ENCODE assay signal across 27 cellular contexts in the genomic region with DNA sequence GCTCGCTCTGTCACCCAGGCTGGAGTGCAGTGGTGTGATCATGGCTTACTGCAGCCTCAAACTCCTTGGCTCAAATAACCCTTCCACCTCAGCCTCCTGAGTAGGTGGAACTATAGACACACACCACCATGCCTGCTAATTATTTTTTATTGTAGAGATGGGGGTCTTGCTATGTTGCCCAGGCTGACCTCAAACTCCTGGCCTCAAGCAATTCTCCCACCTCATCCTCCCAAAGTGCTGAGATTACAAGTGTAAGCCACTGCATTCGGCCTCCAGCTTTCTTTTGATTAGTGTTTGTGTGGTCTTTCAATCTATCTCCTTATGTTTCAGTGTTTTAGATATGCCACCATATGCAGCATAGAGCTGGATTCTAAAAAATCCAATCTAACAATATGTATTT. TPM values are rescaled to one million over a fixed set of nuclear protein-coding genes. Genes with fewer than 3 reads are reported as not detected.
"Had no signal": no experiment of that assay in that cellular context is flagged by ENCODE, and none has a peak within 500 bp of the region (broad histone marks: within the 10 kb centered on the region; RNA-seq: fewer than 3 reads in every experiment).

No MANE protein-coding gene starts in this region.

- H3K4me3 Mint-ChIP-seq: immature natural killer cell; naive thymus-derived CD8-positive, alpha-beta T cell; nephron; neural crest cell; stimulated activated effector memory CD8-positive, alpha-beta T cell treated with anti-CD3 and anti-CD28 coated beads, Interleukin-12 subunit alpha, Interleukin-12 subunit beta, amount 100 ng/mL, for 72 hours; stimulated activated naive CD8-positive, alpha-beta T cell treated with anti-CD3 and anti-CD28 coated beads, Interleukin-15, Interleukin-2, amounts not matched to agents 100 ng/mL and 50 ng/mL, for 24 hours had no signal

- DNase-seq: hypothalamus; immature natural killer cell; kidney; left ventricle myocardium inferior; mesendoderm; naive thymus-derived CD8-positive, alpha-beta T cell; nucleus accumbens; pancreas; posterior cingulate gyrus; psoas muscle; small intestine; spleen; stimulated activated CD4-positive, alpha-beta T cell treated with anti-CD3 and anti-CD28 coated beads, Interleukin-4, amount 100 ng/mL, for 24 hours; stimulated activated naive CD4-positive, alpha-beta T cell; tibial artery; trophoblast cell; upper lobe of right lung had no signal

- H3K27ac ChIP-seq: left ventricle myocardium inferior, pancreas, psoas muscle, right atrium auricular region, spleen, suprapubic skin, thoracic aorta, tibial artery, upper lobe of right lung had no signal

- H3K4me3 ChIP-seq: left ventricle myocardium inferior, lung, pancreas, psoas muscle, right atrium auricular region, spleen, suprapubic skin, thoracic aorta, tibial artery, upper lobe of right lung had no signal

- H3K4me1 Mint-ChIP-seq: immature natural killer cell; naive thymus-derived CD8-positive, alpha-beta T cell; nephron; neural crest cell; stimulated activated effector memory CD8-positive, alpha-beta T cell treated with anti-CD3 and anti-CD28 coated beads, Interleukin-12 subunit alpha, Interleukin-12 subunit beta, amount 100 ng/mL, for 72 hours had no signal

- H3K27ac Mint-ChIP-seq: immature natural killer cell; naive thymus-derived CD8-positive, alpha-beta T cell; nephron; stimulated activated effector memory CD8-positive, alpha-beta T cell treated with anti-CD3 and anti-CD28 coated beads, Interleukin-12 subunit alpha, Interleukin-12 subunit beta, amount 100 ng/mL, for 72 hours; stimulated activated naive CD8-positive, alpha-beta T cell treated with anti-CD3 and anti-CD28 coated beads, Interleukin-15, Interleukin-2, amounts not matched to agents 100 ng/mL and 50 ng/mL, for 24 hours had no signal

- ATAC-seq: naive thymus-derived CD8-positive, alpha-beta T cell; pancreas; psoas muscle; sciatic nerve; stimulated activated effector memory CD8-positive, alpha-beta T cell treated with anti-CD3 and anti-CD28 coated beads, Interleukin-12 subunit alpha, Interleukin-12 subunit beta, amount 100 ng/mL, for 72 hours; upper lobe of right lung had no signal

- H3K27me3 ChIP-seq: pancreas, right atrium auricular region had no signal

- H3K9me3 Mint-ChIP-seq: immature natural killer cell; naive thymus-derived CD8-positive, alpha-beta T cell; neural crest cell; stimulated activated effector memory CD8-positive, alpha-beta T cell treated with anti-CD3 and anti-CD28 coated beads, Interleukin-12 subunit alpha, Interleukin-12 subunit beta, amount 100 ng/mL, for 72 hours; stimulated activated naive CD8-positive, alpha-beta T cell treated with anti-CD3 and anti-CD28 coated beads, Interleukin-15, Interleukin-2, amounts not matched to agents 100 ng/mL and 50 ng/mL, for 24 hours had no signal

- H3K36me3 ChIP-seq: left ventricle myocardium inferior, pancreas, right atrium auricular region, spleen, suprapubic skin, thoracic aorta, tibial artery, upper lobe of right lung had no signal

- H3K4me1 ChIP-seq: left ventricle myocardium inferior, pancreas, psoas muscle, right atrium auricular region, spleen, suprapubic skin, tibial artery, upper lobe of right lung had no signal

- H3K9me3 ChIP-seq: left ventricle myocardium inferior, pancreas, psoas muscle, right atrium auricular region, spleen, suprapubic skin, thoracic aorta, tibial artery, upper lobe of right lung had no signal

- H3K36me3 Mint-ChIP-seq: immature natural killer cell; naive thymus-derived CD8-positive, alpha-beta T cell; stimulated activated effector memory CD8-positive, alpha-beta T cell treated with anti-CD3 and anti-CD28 coated beads, Interleukin-12 subunit alpha, Interleukin-12 subunit beta, amount 100 ng/mL, for 72 hours had no signal

RNA-seq across cellular contexts. Expression of a gene that starts 19.9 kb away (rescaled TPM):
- total RNA-seq: neural crest cell, osteoblast had no signal
